Comparison of ENCODE assay signal across 1 cellular context in genomic region chr2:200888719-200889625, GRCh38.
TF ChIP-seq lines count a peak whose summit lies in the region.

Gene NIF3L1 (plus strand): TSS chr2:200889371. CDS start chr2:200891944, 2,573 bp downstream.
Gene PPIL3 (minus strand): TSS chr2:200889077. CDS start chr2:200887615, 1,462 bp downstream.

TF ChIP-seq in SK-N-SH, 30 proteins besides CTCF, POLR2A, EP300 and RAD21 (continued from another document):
- TF ChIP-seq TAF1 (IDR thresholded peaks at IDR 0.05; ENCODE audit: borderline replicate concordance, low read depth, low read length) = peak; percentile 91
- TF ChIP-seq RCOR1 (IDR thresholded peaks at IDR 0.05; ENCODE audit: low read length) = peak; percentile 56
- no peak for TF ChIP-seq SMC3 (IDR thresholded peaks at IDR 0.05; ENCODE audit: low read depth, low read length)
- no peak for TF ChIP-seq FOXM1 (IDR thresholded peaks at IDR 0.05; ENCODE audit: low read depth)
- peak; percentile 15; the same call in 1 of the 2 replicates for TF ChIP-seq YY1 (IDR thresholded peaks at IDR 0.05; ENCODE audit: low read depth)
- no peak; the same call in 1 of the 2 replicates for TF ChIP-seq NFIC (IDR thresholded peaks at IDR 0.05; ENCODE audit: borderline replicate concordance)
- no peak for TF ChIP-seq USF1 (IDR thresholded peaks at IDR 0.05; ENCODE audit: borderline replicate concordance, low read depth)
- no peak; the same call in 1 of the 2 replicates for TF ChIP-seq ZBTB33 (IDR thresholded peaks at IDR 0.05; ENCODE audit: borderline replicate concordance, low read depth)
- TF ChIP-seq ELF1 (IDR thresholded peaks at IDR 0.05) = peak; percentile 84
- no peak for TF ChIP-seq MEF2A (IDR thresholded peaks at IDR 0.05; ENCODE audit: borderline replicate concordance, low read depth)
